8 cellular contexts compared by ENCODE assay signal in genomic region chr14:92748259-92749016, GRCh38. TPM values are rescaled to one million over a fixed set of nuclear protein-coding genes. Genes with fewer than 3 reads are reported as not detected.
A peak's percentile ranks its signal among the peaks of the same experiment; 100 is the strongest.
DNase-seq lines count a peak whose midpoint lies in the region; ATAC-seq lines count a peak whose summit lies in the region.

Gene LGMN (minus strand): TSS chr14:92748627. CDS start chr14:92732786, 15,841 bp downstream.

- peaks cover 36% of the 10 kb centered on the region for H3K27me3 Mint-ChIP-seq in activated T-cell treated with anti-CD3 and anti-CD28 coated beads, Interleukin-2, amount 50 U/mL, for 72 hours (ENCODE audit: low read depth)

- H3K4me2 ChIP-seq in BLaER1 treated with 17β-estradiol and CSF1 and Interleukin-3, amounts not matched to agents 10 nM and 100 nM, result peak within 1 kb of the TSS; percentile 76 to 99 (median 94)

- H3K27ac ChIP-seq in BLaER1 treated with 17β-estradiol and CSF1 and Interleukin-3, amounts not matched to agents 10 nM and 100 nM, result peak within 1 kb of the TSS; percentile 29 to 97 (median 61); a peak in 19 of 22 replicates
- H3K27ac ChIP-seq in esophagus (ENCODE audit: low read depth in 2 of 2, low read length in 1 of 2) (peak within 1 kb of the TSS; percentile 50 to 87), mucosa of rectum (ENCODE audit: low read depth in 2 of 2, low read length in 2 of 2) (peak within 1 kb of the TSS; percentile 80 to 83)

- peaks cover 0 to 2% of the 10 kb centered on the region in 2 donors for H3K9me3 Mint-ChIP-seq in activated T-cell treated with anti-CD3 and anti-CD28 coated beads, Interleukin-2, amount 50 U/mL, for 72 hours

- H3K4me3 Mint-ChIP-seq in activated T-cell treated with anti-CD3 and anti-CD28 coated beads, Interleukin-2, amount 50 U/mL, for 72 hours, result peak within 1 kb of the TSS; percentile 82 to 89

- ATAC-seq in GM19328 (IDR thresholded peaks at IDR 0.05; ENCODE audit: unreplicated experiment) (peak; percentile 65), HG03520 (IDR thresholded peaks at IDR 0.05; ENCODE audit: unreplicated experiment) (peak; percentile 76)
- peak; percentile 95 to 97 for ATAC-seq in activated T-cell treated with anti-CD3 and anti-CD28 coated beads, Interleukin-2, amount 50 U/mL, for 72 hours (replicated peaks in 1 of 2)

- H3K27me3 ChIP-seq in BLaER1 treated with 17β-estradiol and CSF1 and Interleukin-3, amounts not matched to agents 10 nM and 100 nM, result peaks cover 0 to 20% (median 10%) of the 10 kb centered on the region in 11 experiments; a peak in 9 of 22 replicates
- H3K27me3 ChIP-seq in esophagus (ENCODE audit: control insufficient read depth in 1 of 2, insufficient read depth in 2 of 2, low read length in 2 of 2), result no peaks in the 10 kb centered on the region
- H3K27me3 ChIP-seq in mucosa of rectum (ENCODE audit: control insufficient read depth in 2 of 2, insufficient read depth in 2 of 2, low read length in 2 of 2), result no peaks in the 10 kb centered on the region

- H3K4me1 ChIP-seq in BLaER1 treated with 17β-estradiol and CSF1 and Interleukin-3, amounts not matched to agents 10 nM and 100 nM, result peaks cover 56 to 69% (median 63%) of the 10 kb centered on the region in 10 experiments
- H3K4me1 ChIP-seq in esophagus (ENCODE audit: control insufficient read depth in 2 of 2, insufficient read depth in 2 of 2, low read length in 1 of 2) (peaks cover 0 to 2% of the 10 kb centered on the region in 2 donors), mucosa of rectum (ENCODE audit: control insufficient read depth in 2 of 2, insufficient read depth in 2 of 2, low read length in 2 of 2) (peaks cover 0 to 4% of the 10 kb centered on the region in 2 donors)

- H4K20me1 ChIP-seq in BLaER1 treated with 17β-estradiol and CSF1 and Interleukin-3, amounts not matched to agents 10 nM and 100 nM, result peaks cover 0 to 49% (median 0%) of the 10 kb centered on the region in 11 experiments; a peak in 6 of 22 replicates

- peak within 1 kb of the TSS; percentile 57 to 96 (median 70) for H3K4me3 ChIP-seq in BLaER1 treated with 17β-estradiol and CSF1 and Interleukin-3, amounts not matched to agents 10 nM and 100 nM
- H3K4me3 ChIP-seq in esophagus (ENCODE audit: low read depth in 1 of 2, low read length in 2 of 2) (peak within 1 kb of the TSS; percentile 62 to 86), mucosa of rectum (ENCODE audit: low read length in 2 of 2) (peak within 1 kb of the TSS; percentile 87 to 91)

- H3K9ac ChIP-seq in BLaER1 treated with 17β-estradiol and CSF1 and Interleukin-3, amounts not matched to agents 10 nM and 100 nM, result peak within 1 kb of the TSS; percentile 65 to 96 (median 76)
- H3K9ac ChIP-seq in mucosa of rectum (ENCODE audit: low read depth in 1 of 2, low read length in 2 of 2), result peak within 1 kb of the TSS; percentile 89 to 92

- H3K9me3 ChIP-seq in BLaER1 treated with 17β-estradiol and CSF1 and Interleukin-3, amounts not matched to agents 10 nM and 100 nM (replicated peaks in 1 of 11), result peaks cover 12 to 24% (median 17%) of the 10 kb centered on the region in 11 experiments; a peak in 21 of 22 replicates
- peaks cover 0 to 3% of the 10 kb centered on the region in 2 donors for H3K9me3 ChIP-seq in esophagus (ENCODE audit: control insufficient read depth in 2 of 2, insufficient read depth in 1 of 2, low read depth in 1 of 2, low read length in 1 of 2)
- no peaks in the 10 kb centered on the region for H3K9me3 ChIP-seq in mucosa of rectum (ENCODE audit: control insufficient read depth in 2 of 2, low read length in 2 of 2)

- 2% methylated on average over 50 of the region's 50 CpGs for WGBS in esophagus, 2 donors

- H3K36me3 ChIP-seq in BLaER1 treated with 17β-estradiol and CSF1 and Interleukin-3, amounts not matched to agents 10 nM and 100 nM, result peaks cover 0 to 45% (median 0%) of the 10 kb centered on the region in 11 experiments; a peak in 7 of 22 replicates
- H3K36me3 ChIP-seq in esophagus (ENCODE audit: control insufficient read depth in 2 of 2, insufficient read depth in 2 of 2, low read length in 1 of 2) (no peaks in the 10 kb centered on the region), mucosa of rectum (ENCODE audit: control insufficient read depth in 2 of 2, insufficient read depth in 2 of 2, low read length in 2 of 2) (no peaks in the 10 kb centered on the region)

- DNase-seq in NOMO-1 treated with DMSO at 0.1 percent for 48 hours (lab: John Stamatoyannopoulos, UW; ENCODE audit: unreplicated experiment), result peak; percentile 57
- peak; percentile 82 to 85 for DNase-seq in activated T-cell treated with anti-CD3 and anti-CD28 coated beads, Interleukin-2, amount 50 U/mL, for 72 hours
- peak; percentile 70 for DNase-seq in stimulated activated CD8-positive, alpha-beta memory T cell treated with anti-CD3 and anti-CD28 coated beads, Interleukin-4, amount 100 ng/mL, for 24 hours (ENCODE audit: low read depth)

- peaks cover 39% of the 10 kb centered on the region for H3K4me1 Mint-ChIP-seq in activated T-cell treated with anti-CD3 and anti-CD28 coated beads, Interleukin-2, amount 50 U/mL, for 72 hours (ENCODE audit: low read depth)

- H3K27ac Mint-ChIP-seq in activated T-cell treated with anti-CD3 and anti-CD28 coated beads, Interleukin-2, amount 50 U/mL, for 72 hours, result peak within 1 kb of the TSS; percentile 65

- peaks cover 1 to 11% of the 10 kb centered on the region in 2 donors for H3K36me3 Mint-ChIP-seq in activated T-cell treated with anti-CD3 and anti-CD28 coated beads, Interleukin-2, amount 50 U/mL, for 72 hours (ENCODE audit: insufficient read depth in 2 of 2)

RNA-seq across cellular contexts. Expression of gene LGMN, which starts in this region (rescaled TPM):
- total RNA-seq in activated T-cell treated with anti-CD3 and anti-CD28 coated beads, Interleukin-2, amount 50 U/mL, for 72 hours, result 1 to 10 TPM; 2.5 to 4.7 TPM
- 10 to 100 TPM; 39.0 to 49.9 TPM for polyA plus RNA-seq in esophagus

Comparison
In these comparisons a context has a peak if more than half of its experiments do, and no peak if none do; other contexts are left out.
1. Peak in every context shown above with its lines: DNase-seq, ATAC-seq, H3K4me3 ChIP-seq and H3K27ac ChIP-seq.